Comparison of ENCODE assay signal across 1 cellular context in genomic region chr16:87329436-87330256, GRCh38.
TF ChIP-seq lines count a peak whose summit lies in the region.

No MANE protein-coding gene starts in this region.

TF ChIP-seq in GM12878, 131 proteins besides CTCF, POLR2A, EP300 and RAD21:
- no peak for TF ChIP-seq POU2F2 (IDR thresholded peaks at IDR 0.05; ENCODE audit: borderline replicate concordance, low read depth, low read length)
- TF ChIP-seq SKIL (IDR thresholded peaks at IDR 0.05; ENCODE audit: low read depth, poor library complexity, severe bottlenecking): no peak
- TF ChIP-seq MYB (IDR thresholded peaks at IDR 0.05; ENCODE audit: borderline replicate concordance, low read depth, low read length): no peak
- no peak for TF ChIP-seq BMI1 (IDR thresholded peaks at IDR 0.05; ENCODE audit: borderline replicate concordance)
- TF ChIP-seq PBX3 (IDR thresholded peaks at IDR 0.05; ENCODE audit: insufficient replicate concordance, low read depth, low read length): no peak
- TF ChIP-seq SIN3A (IDR thresholded peaks at IDR 0.05; ENCODE audit: low read depth, low read length): no peak
- no peak for TF ChIP-seq ZNF217 (IDR thresholded peaks at IDR 0.05)
- no peak for TF ChIP-seq GABPA (IDR thresholded peaks at IDR 0.05; ENCODE audit: low read depth)
- no peak for TF ChIP-seq ZNF384 (IDR thresholded peaks at IDR 0.05; ENCODE audit: borderline replicate concordance, low read depth, low read length)
- no peak for TF ChIP-seq NRF1 (conservative IDR thresholded peaks at IDR 0.05; ENCODE audit: low read depth, low read length)
- no peak for TF ChIP-seq PML (IDR thresholded peaks at IDR 0.05; ENCODE audit: low read length)
- TF ChIP-seq NBN (IDR thresholded peaks at IDR 0.05): no peak
- TF ChIP-seq TARDBP (IDR thresholded peaks at IDR 0.05; ENCODE audit: borderline replicate concordance): no peak
- no peak for TF ChIP-seq RELA (IDR thresholded peaks at IDR 0.05; ENCODE audit: borderline replicate concordance, partially characterized antibody)
- no peak for TF ChIP-seq SIX5 (IDR thresholded peaks at IDR 0.05; ENCODE audit: low read depth, low read length, severe bottlenecking)
- no peak for TF ChIP-seq E2F8 (IDR thresholded peaks at IDR 0.05; ENCODE audit: low read depth, partially characterized antibody)
